In the genomic region with DNA sequence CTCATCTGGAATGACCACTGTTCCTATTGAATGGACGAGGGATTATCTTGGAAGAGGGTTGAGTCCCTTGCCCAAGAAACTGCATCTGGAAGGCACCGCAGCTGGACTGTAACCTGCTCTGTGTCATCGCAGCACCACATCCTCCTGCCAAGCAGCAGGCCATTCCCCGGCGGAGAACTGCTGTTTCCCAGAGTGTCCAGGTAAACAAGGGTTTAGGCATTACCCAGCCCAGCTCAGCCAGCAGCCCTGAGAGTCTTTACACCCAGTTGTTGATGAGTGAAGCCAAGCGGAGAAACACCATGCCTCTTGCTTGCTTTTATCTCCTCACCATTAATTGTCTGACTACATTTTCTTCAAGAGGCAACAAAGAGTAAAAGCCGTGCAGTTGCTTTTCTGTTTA, we compare ENCODE assay signal across 27 cellular contexts.
"Had no signal": no experiment of that assay in that cellular context is flagged by ENCODE, and none has a peak within 500 bp of the region (broad histone marks: within the 10 kb centered on the region; RNA-seq: fewer than 3 reads in every experiment).

No MANE protein-coding gene starts in this region.

- DNase-seq: effector CD4-positive, alpha-beta T cell; endodermal cell; heart left ventricle; hippocampal formation; kidney glomerular epithelial cell; left ventricle myocardium inferior; lower lobe of right lung; natural killer cell; occipital lobe; psoas muscle; right cardiac atrium; stimulated activated CD4-positive, alpha-beta T cell treated with anti-CD3 and anti-CD28 coated beads, Interleukin-4, amount 100 ng/mL, for 1 hour; stimulated activated CD8-positive, alpha-beta memory T cell treated with anti-CD3 and anti-CD28 coated beads, Interleukin-4, amount 100 ng/mL, for 48 hours; stimulated activated naive CD8-positive, alpha-beta T cell treated with anti-CD3 and anti-CD28 coated beads, Interleukin-15, Interleukin-2, amounts not matched to agents 100 U/mL and 50 U/mL, for 24 hours; thyroid gland had no signal

- H3K36me3 Mint-ChIP-seq: memory B cell; mesothelial cell of epicardium; natural killer cell; stimulated activated effector memory CD8-positive, alpha-beta T cell treated with anti-CD3 and anti-CD28 coated beads, Interleukin-12 subunit alpha, Interleukin-12 subunit beta, amount 100 ng/mL, for 72 hours; type B pancreatic cell had no signal

- H3K4me3 Mint-ChIP-seq: endodermal cell; memory B cell; mesothelial cell of epicardium; natural killer cell; neural progenitor cell; stimulated activated effector memory CD8-positive, alpha-beta T cell treated with anti-CD3 and anti-CD28 coated beads, Interleukin-12 subunit alpha, Interleukin-12 subunit beta, amount 100 ng/mL, for 72 hours; type B pancreatic cell had no signal

- H3K4me1 ChIP-seq: heart left ventricle, left ventricle myocardium inferior, lower lobe of right lung, parathyroid adenoma, psoas muscle, suprapubic skin, thyroid gland had no signal

- H3K4me2 ChIP-seq: neural progenitor cell, smooth muscle cell had no signal

- H3K27me3 ChIP-seq: thyroid gland had no signal

- H3K9ac ChIP-seq: neural progenitor cell, parathyroid adenoma had no signal

- H3K9me3 Mint-ChIP-seq: endodermal cell, mesothelial cell of epicardium, neural progenitor cell, type B pancreatic cell had no signal

- ATAC-seq: heart left ventricle; lower lobe of right lung; natural killer cell; psoas muscle; right cardiac atrium; stimulated activated effector memory CD8-positive, alpha-beta T cell treated with anti-CD3 and anti-CD28 coated beads, Interleukin-12 subunit alpha, Interleukin-12 subunit beta, amount 100 ng/mL, for 72 hours; stimulated activated naive CD8-positive, alpha-beta T cell treated with anti-CD3 and anti-CD28 coated beads, Interleukin-15, Interleukin-2, amounts not matched to agents 100 U/mL and 50 U/mL, for 24 hours had no signal

- H3K27me3 Mint-ChIP-seq: memory B cell had no signal

- H3K27ac ChIP-seq: coronary artery, heart left ventricle, left ventricle myocardium inferior, lower lobe of right lung, neural progenitor cell, parathyroid adenoma, psoas muscle, suprapubic skin, thyroid gland had no signal

- H3K9me3 ChIP-seq: heart left ventricle, left ventricle myocardium inferior, lower lobe of right lung, psoas muscle, suprapubic skin, thyroid gland had no signal

- H3K27ac Mint-ChIP-seq: endodermal cell; memory B cell; mesothelial cell of epicardium; natural killer cell; stimulated activated effector memory CD8-positive, alpha-beta T cell treated with anti-CD3 and anti-CD28 coated beads, Interleukin-12 subunit alpha, Interleukin-12 subunit beta, amount 100 ng/mL, for 72 hours; type B pancreatic cell had no signal

- FAIRE-seq: frontal cortex, islet of Langerhans, urothelium cell line had no signal

- H3K36me3 ChIP-seq: heart left ventricle, left ventricle myocardium inferior, lower lobe of right lung, neural progenitor cell, suprapubic skin, thyroid gland had no signal

- H3K4me3 ChIP-seq: coronary artery, heart left ventricle, left ventricle myocardium inferior, lower lobe of right lung, neural progenitor cell, psoas muscle, smooth muscle cell, suprapubic skin, thyroid gland had no signal

- H3K4me1 Mint-ChIP-seq: memory B cell; natural killer cell; stimulated activated effector memory CD8-positive, alpha-beta T cell treated with anti-CD3 and anti-CD28 coated beads, Interleukin-12 subunit alpha, Interleukin-12 subunit beta, amount 100 ng/mL, for 72 hours had no signal
